In genomic region chr1:24503870-24504523, GRCh38 we compare ENCODE assay signal across 10 cellular contexts. TPM values are rescaled to one million over a fixed set of nuclear protein-coding genes. Genes with fewer than 3 reads are reported as not detected.
DNase-seq lines count a peak whose midpoint lies in the region; ATAC-seq, FAIRE-seq and TF ChIP-seq lines count a peak whose summit lies in the region.
"Had no signal": no experiment of that assay in that cellular context is flagged by ENCODE, and none has a peak within 500 bp of the region (broad histone marks: within the 10 kb centered on the region; RNA-seq: fewer than 3 reads in every experiment).

No MANE protein-coding gene starts in this region.

- H3K9me3 Mint-ChIP-seq in Calu3 (ENCODE audit: low read depth, unreplicated experiment): no peaks in the 10 kb centered on the region

- H3K4me1 ChIP-seq in Panc1 (ENCODE audit: control insufficient read depth, insufficient read depth, low read length) (peaks cover 8% of the 10 kb centered on the region), pancreas (peaks cover 4 to 49% (median 33%) of the 10 kb centered on the region in 3 donors)
- peaks cover 53% of the 10 kb centered on the region for H3K4me1 ChIP-seq in effector memory CD4-positive, alpha-beta T cell (ENCODE audit: control insufficient read depth, insufficient read depth, low read length, poor library complexity, severe bottlenecking)

- peaks cover 34% of the 10 kb centered on the region for H3K4me1 Mint-ChIP-seq in Calu3 (ENCODE audit: low read depth, unreplicated experiment)

- peak overlapping the region; percentile 79 for H3K4me3 Mint-ChIP-seq in Calu3 (ENCODE audit: low read depth, unreplicated experiment)

- intact Hi-C loops in Calu3 (cut with micrococcal nuclease; ENCODE audit: unreplicated experiment): loop anchor here (10.0 kb wide), 1 partner anchor 89 kb away; the partner anchor contains the start of genes NIPAL3 and STPG1
- intact Hi-C loops in Panc1 (cut with micrococcal nuclease; ENCODE audit: unreplicated experiment): no loop called here
- intact Hi-C loops in pancreas (cut with DNase I): no loop called here

- in situ Hi-C loops in Panc1 (cut with HindIII; ENCODE audit: low pct_unique_long_range_greater_than_20kb, low sequenced_read_pairs): no loop called here

- H3K27ac ChIP-seq in Panc1 (ENCODE audit: low read length): peak overlapping the region; percentile 83; the same call in 1 of the 2 replicates
- peak overlapping the region; percentile 97 for H3K27ac ChIP-seq in effector memory CD4-positive, alpha-beta T cell (ENCODE audit: insufficient read depth, low read length, poor library complexity, severe bottlenecking)
- peak overlapping the region in 3 of 4 donors; percentile 8 to 96 (median 92) for H3K27ac ChIP-seq in pancreas

- CTCF ChIA-PET in Calu3 (lab: Charles Lee): interaction anchor here (0.6 kb wide), 1 partner anchor 600 kb away, joined by 3 read pairs; no protein-coding TSS in a partner anchor
- CTCF ChIA-PET in Panc1 (lab: Charles Lee): interaction anchor here (0.5 to 0.6 kb wide), 2 partner anchors 14 to 345 kb away, joined by 6 to 21 read pairs; no protein-coding TSS in a partner anchor

- 40 to 44% methylated on average over 7 of the region's 7 CpGs for WGBS in pancreas, 2 donors

- H3K27ac Mint-ChIP-seq in Calu3 (ENCODE audit: unreplicated experiment): peak overlapping the region; percentile 66

- FAIRE-seq in pancreas (lab: Jason Lieb, UNC): no peak

- H3K4me3 ChIP-seq in Panc1 (ENCODE audit: low read depth in 2 of 2, low read length in 2 of 2) (peak overlapping the region; percentile 65 to 78), pancreas (peak overlapping the region in 2 of 4 donors; percentile 70 to 71)
- H3K4me3 ChIP-seq in effector memory CD4-positive, alpha-beta T cell (ENCODE audit: insufficient read depth, low read depth, low read length, poor library complexity, severe bottlenecking): peak overlapping the region; percentile 68

- ATAC-seq in Panc1 (no peak), pancreas (no peak), left lobe of liver (no peak)
- ATAC-seq: gastroesophageal sphincter had no signal

- DNase-seq in Calu3: no peak
- no peak for DNase-seq in Panc1 (ENCODE audit: low read depth, low spot score)
- no peak for DNase-seq in effector memory CD4-positive, alpha-beta T cell
- no peak for DNase-seq in pancreas
- no peak for DNase-seq in NAMALWA (ENCODE audit: low spot score)
- no peak for DNase-seq in 8988T
- no peak for DNase-seq in GM10266 (ENCODE audit: extremely low spot score)
- no peak for DNase-seq in left lobe of liver (ENCODE audit: low spot score)

- H3K36me3 Mint-ChIP-seq in Calu3 (ENCODE audit: insufficient read depth, unreplicated experiment): peaks cover 15% of the 10 kb centered on the region

- no peaks in the 10 kb centered on the region for H3K27me3 Mint-ChIP-seq in Calu3 (ENCODE audit: unreplicated experiment)

- TF ChIP-seq CTCF in Calu3 (IDR thresholded peaks at IDR 0.05; ENCODE audit: unreplicated experiment) (no peak), Panc1 (IDR thresholded peaks at IDR 0.05) (no peak), pancreas (IDR thresholded peaks at IDR 0.05) (no peak), GM10266 (IDR thresholded peaks at IDR 0.05; ENCODE audit: control insufficient read depth, insufficient read depth, low read depth, missing control alignments) (no peak)

- H3K36me3 ChIP-seq in Panc1 (ENCODE audit: control insufficient read depth, insufficient read depth, low read length) (no peaks in the 10 kb centered on the region; the same call in 1 of the 2 replicates), pancreas (no peaks in the 10 kb centered on the region)
- H3K36me3 ChIP-seq in effector memory CD4-positive, alpha-beta T cell (ENCODE audit: control insufficient read depth, insufficient read depth, low read length): no peaks in the 10 kb centered on the region
- H3K36me3 ChIP-seq: gastroesophageal sphincter had no signal

- no peaks in the 10 kb centered on the region for H3K9me3 ChIP-seq in Panc1 (ENCODE audit: control insufficient read depth, insufficient read depth, low read depth, low read length)
- H3K9me3 ChIP-seq in effector memory CD4-positive, alpha-beta T cell (ENCODE audit: control insufficient read depth, low read length): no peaks in the 10 kb centered on the region
- no peaks in the 10 kb centered on the region for H3K9me3 ChIP-seq in pancreas
- H3K9me3 ChIP-seq: gastroesophageal sphincter had no signal

- H3K27me3 ChIP-seq in Panc1 (ENCODE audit: control insufficient read depth, insufficient read depth, low read length): no peaks in the 10 kb centered on the region
- H3K27me3 ChIP-seq in effector memory CD4-positive, alpha-beta T cell (replicated peaks; ENCODE audit: control insufficient read depth, insufficient read depth, low read length, poor library complexity, severe bottlenecking): no peaks in the 10 kb centered on the region
- H3K27me3 ChIP-seq in pancreas: no peaks in the 10 kb centered on the region
- H3K27me3 ChIP-seq: gastroesophageal sphincter had no signal

- POLR2A ChIA-PET in Panc1 (lab: Charles Lee): no interaction called here

- BruUV-seq in Calu3 (replicated peaks; lab: Mats Ljungman, UMichigan): no TSS peak
- BruUV-seq in Panc1 (replicated peaks; lab: Mats Ljungman, UMichigan): no TSS peak

RNA-seq across cellular contexts. Expression of gene RCAN3, which starts 1.4 kb away (rescaled TPM):
- 12.9 and 15.3 TPM in 2 replicates for total RNA-seq in Calu3 (2022)
- 17.5 TPM for total RNA-seq in Panc1 (2021; ENCODE audit: unreplicated experiment)
- polyA plus RNA-seq in Panc1 (2012; ENCODE audit: insufficient read length): 10.9 TPM
- total RNA-seq in pancreas: 10 to 100 TPM; 11.5 to 14.2 (median 12.4) TPM
- 10 to 100 TPM in 1 of 2 donors, 1 to 10 TPM in 1; 4.0 to 11.6 TPM for polyA plus RNA-seq in pancreas
- 2.9 TPM for total RNA-seq in left lobe of liver

RNA-seq across cellular contexts. Expression of gene NCMAP, which starts 51.9 kb away (rescaled TPM):
- total RNA-seq in Calu3 (2022) (63.9 and 78.8 TPM in 2 replicates), Panc1 (2021; ENCODE audit: unreplicated experiment) (0.33 TPM), pancreas (10 to 100 TPM in 3 of 6 donors, 1 to 10 TPM in 3; 6.9 to 24.7 (median 11.8) TPM), left lobe of liver (1.0 TPM)
- 0.25 TPM for polyA plus RNA-seq in Panc1 (2012; ENCODE audit: insufficient read length)
- 1 to 10 TPM; 6.3 to 9.7 TPM for polyA plus RNA-seq in pancreas
- total RNA-seq: T-helper 2 cell treated with Interferon-gamma antibody and Interleukin-4, amounts not matched to agents 100 ng/mL and 5 ng/mL, for 36 hours had no signal
